Comparison of ENCODE assay signal across 38 cellular contexts in the genomic region with DNA sequence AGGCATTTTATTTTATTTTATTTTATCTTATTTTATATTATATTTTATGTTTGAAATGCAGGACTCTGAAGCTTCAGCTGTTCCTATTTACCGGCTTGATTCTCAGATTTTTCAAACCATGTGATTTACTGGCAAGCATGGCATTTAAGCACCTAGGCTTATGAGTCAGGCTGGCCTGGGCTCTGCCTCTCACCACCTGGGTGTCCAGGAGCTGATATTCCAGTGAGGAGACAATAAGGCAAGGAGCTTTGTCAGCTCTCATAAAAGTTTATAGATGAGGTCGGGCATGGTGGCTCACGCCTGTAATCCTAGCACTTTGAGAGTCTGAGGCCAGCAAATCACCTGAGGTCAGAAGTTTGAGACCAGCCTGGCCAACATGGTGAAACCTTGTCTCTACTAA. TPM values are rescaled to one million over a fixed set of nuclear protein-coding genes. Genes with fewer than 3 reads are reported as not detected.
DNase-seq lines count a peak whose midpoint lies in the region; ATAC-seq, FAIRE-seq and TF ChIP-seq lines count a peak whose summit lies in the region.
"Had no signal": no experiment of that assay in that cellular context is flagged by ENCODE, and none has a peak within 500 bp of the region (broad histone marks: within the 10 kb centered on the region; RNA-seq: fewer than 3 reads in every experiment).

No MANE protein-coding gene starts in this region.

- TF ChIP-seq CTCF in bronchial epithelial cell (IDR thresholded peaks at IDR 0.05; ENCODE audit: insufficient read depth, low read length, severe bottlenecking) (no peak), chondrocyte (IDR thresholded peaks at IDR 0.05) (no peak), natural killer cell (IDR thresholded peaks at IDR 0.05) (no peak)

- H3K27ac Mint-ChIP-seq in chondrocyte (ENCODE audit: unreplicated experiment) (no peak overlapping the region), natural killer cell (no peak overlapping the region)
- H3K27ac Mint-ChIP-seq: activated CD4-positive, alpha-beta memory T cell treated with anti-CD3 and anti-CD28 coated beads, Interleukin-2, amount 10 ng/mL, durations not matched to agents 7 days and 5 days; activated naive CD4-positive, alpha-beta T cell treated with anti-CD3 and anti-CD28 coated beads for 36 hours; CD8-positive, alpha-beta T cell; H9; stimulated activated naive CD8-positive, alpha-beta T cell treated with anti-CD3 and anti-CD28 coated beads, Interleukin-15, Interleukin-2, amounts not matched to agents 100 ng/mL and 50 ng/mL, for 24 hours; T-helper 1 cell treated with Interleukin-12 subunit alpha and Interleukin-12 subunit beta and Interleukin-4 antibody, amounts not matched to agents 30 μg/mL and 1 μg/mL, for 36 hours had no signal

- H3K9me3 Mint-ChIP-seq in chondrocyte (ENCODE audit: low read depth) (no peaks in the 10 kb centered on the region), natural killer cell (no peaks in the 10 kb centered on the region)
- H3K9me3 Mint-ChIP-seq: activated CD4-positive, alpha-beta memory T cell treated with anti-CD3 and anti-CD28 coated beads, Interleukin-2, amount 10 ng/mL, durations not matched to agents 7 days and 5 days; activated naive CD4-positive, alpha-beta T cell treated with anti-CD3 and anti-CD28 coated beads for 36 hours; CD8-positive, alpha-beta T cell; H9; stimulated activated naive CD8-positive, alpha-beta T cell treated with anti-CD3 and anti-CD28 coated beads, Interleukin-15, Interleukin-2, amounts not matched to agents 100 ng/mL and 50 ng/mL, for 24 hours; T-helper 1 cell treated with Interleukin-12 subunit alpha and Interleukin-12 subunit beta and Interleukin-4 antibody, amounts not matched to agents 30 μg/mL and 1 μg/mL, for 36 hours had no signal

- H3K4me3 Mint-ChIP-seq in chondrocyte (ENCODE audit: unreplicated experiment) (no peak overlapping the region), natural killer cell (no peak overlapping the region)
- H3K4me3 Mint-ChIP-seq: activated CD4-positive, alpha-beta memory T cell treated with anti-CD3 and anti-CD28 coated beads, Interleukin-2, amount 10 ng/mL, durations not matched to agents 7 days and 5 days; activated naive CD4-positive, alpha-beta T cell treated with anti-CD3 and anti-CD28 coated beads for 36 hours; CD8-positive, alpha-beta T cell; H9; stimulated activated naive CD8-positive, alpha-beta T cell treated with anti-CD3 and anti-CD28 coated beads, Interleukin-15, Interleukin-2, amounts not matched to agents 100 ng/mL and 50 ng/mL, for 24 hours; T-helper 1 cell treated with Interleukin-12 subunit alpha and Interleukin-12 subunit beta and Interleukin-4 antibody, amounts not matched to agents 30 μg/mL and 1 μg/mL, for 36 hours had no signal

- no peak overlapping the region for H3K4me3 ChIP-seq in bronchial epithelial cell (ENCODE audit: low read depth, low read length)
- H3K4me3 ChIP-seq: left lung, thoracic aorta had no signal

- intact Hi-C loops in natural killer cell (cut with micrococcal nuclease): no loop called here

- no peak for ATAC-seq in natural killer cell
- ATAC-seq: CD8-positive, alpha-beta T cell; left lung; right cardiac atrium; Right ventricle myocardium inferior; SK-N-SH treated with all-trans-retinoic acid at 6 μM for 48 hours had no signal

- no peak for FAIRE-seq in bronchial epithelial cell (lab: Jason Lieb, UNC)
- FAIRE-seq: endometrium, GM18507 had no signal

- H3K4me1 Mint-ChIP-seq in chondrocyte (ENCODE audit: low read depth): no peaks in the 10 kb centered on the region
- no peaks in the 10 kb centered on the region for H3K4me1 Mint-ChIP-seq in natural killer cell

- H3K27me3 ChIP-seq in bronchial epithelial cell (ENCODE audit: control insufficient read depth, insufficient read depth, low read length): peaks cover 1% of the 10 kb centered on the region
- H3K27me3 ChIP-seq: left lung had no signal

- no peaks in the 10 kb centered on the region for H3K36me3 ChIP-seq in bronchial epithelial cell (ENCODE audit: control insufficient read depth, insufficient read depth, low read length)
- H3K36me3 ChIP-seq: left lung, thoracic aorta had no signal

- H3K27me3 Mint-ChIP-seq in chondrocyte (ENCODE audit: low read depth) (peaks cover 3% of the 10 kb centered on the region), natural killer cell (ENCODE audit: low read depth in 2 of 2) (no peaks in the 10 kb centered on the region)

- DNase-seq in A172 (ENCODE audit: low spot score) (peak; percentile 13), LoVo (ENCODE audit: low spot score) (peak; percentile 63), bronchial epithelial cell (ENCODE audit: low read depth) (peak; percentile 58), kidney tubule cell (ENCODE audit: low spot score) (peak; percentile 56), chondrocyte (ENCODE audit: low spot score) (no peak), natural killer cell (no peak), foreskin melanocyte (no peak), AG08395 (ENCODE audit: low spot score) (no peak)
- DNase-seq: activated CD4-positive, alpha-beta memory T cell treated with anti-CD3 and anti-CD28 coated beads, Interleukin-2, amount 10 ng/mL, durations not matched to agents 7 days and 5 days; activated naive CD4-positive, alpha-beta T cell treated with anti-CD3 and anti-CD28 coated beads for 36 hours; CD8-positive, alpha-beta T cell; cerebellar nuclear complex; H9; hypothalamus; IMR-90; left lung; mesendoderm; NCI-H1048; NCI-H2107; NCI-H446 treated with DMSO at 0.1 percent for 48 hours; NK-92 treated with Interleukin-12 subunit alpha and Interleukin-12 subunit beta, amount 100 ng/mL, for 24 hours; right cardiac atrium; stimulated activated CD4-positive, alpha-beta T cell treated with anti-CD3 and anti-CD28 coated beads, Interleukin-2, amount 100 ng/mL, for 24 hours; stimulated activated CD8-positive, alpha-beta memory T cell treated with anti-CD3 and anti-CD28 coated beads, Interleukin-4, amount 100 ng/mL, for 48 hours had no signal

- no peaks in the 10 kb centered on the region for H3K36me3 Mint-ChIP-seq in chondrocyte (ENCODE audit: low read depth)
- H3K36me3 Mint-ChIP-seq in natural killer cell: no peaks in the 10 kb centered on the region
- H3K36me3 Mint-ChIP-seq: CD8-positive, alpha-beta T cell had no signal

RNA-seq across cellular contexts. Expression of gene DAO, which starts 2.1 kb away (rescaled TPM):
- not detected in 2 replicates for total RNA-seq in A172 (2014; rRNA removed; shearing (Covaris generic))
- total RNA-seq in bronchial epithelial cell (not detected in 2 replicates), chondrocyte (not detected in 3 replicates), natural killer cell (not detected)
- total RNA-seq: A673; activated CD4-positive, alpha-beta memory T cell treated with anti-CD3 and anti-CD28 coated beads, Interleukin-2, amount 10 ng/mL, durations not matched to agents 7 days and 5 days; activated naive CD4-positive, alpha-beta T cell treated with anti-CD3 and anti-CD28 coated beads for 36 hours; CD8-positive, alpha-beta T cell; Daoy; dermis microvascular lymphatic vessel endothelial cell; fibroblast of lung; H9; IMR-90; left lung; LHCN-M2; myocyte; right cardiac atrium; Right ventricle myocardium inferior; thoracic aorta; urinary bladder had no signal

RNA-seq across cellular contexts. Expression of gene SSH1, which starts 24.6 kb away (rescaled TPM):
- total RNA-seq in A172 (2014; rRNA removed; shearing (Covaris generic)): 6.9 and 7.4 TPM in 2 replicates
- 7.1 and 8.1 TPM in 2 replicates for total RNA-seq in bronchial epithelial cell
- 125 to 138 TPM (median 127 TPM) in 3 replicates for total RNA-seq in chondrocyte
- total RNA-seq in natural killer cell: 10 to 100 TPM; 57.4 to 74.1 (median 66.6) TPM

Comparison
In these comparisons a context has a peak if more than half of its experiments do, and no peak if none do; other contexts are left out.
1. DNase-seq: peak in A172 (single experiment), LoVo (single experiment), bronchial epithelial cell (single experiment) and kidney tubule cell (single experiment); none in chondrocyte (single experiment), natural killer cell (single experiment), foreskin melanocyte (single experiment) and AG08395 (single experiment).